ENCODE assay signal across 19 cellular contexts in genomic region chr3:177553586-177553985, GRCh38.
A peak's percentile ranks its signal among the peaks of the same experiment; 100 is the strongest.
DNase-seq lines count a peak whose midpoint lies in the region; ATAC-seq and TF ChIP-seq lines count a peak whose summit lies in the region.
"Had no signal": no experiment of that assay in that cellular context is flagged by ENCODE, and none has a peak within 500 bp of the region (broad histone marks: within the 10 kb centered on the region; RNA-seq: fewer than 3 reads in every experiment).

No MANE protein-coding gene starts in this region.

- no peaks in the 10 kb centered on the region for H3K36me3 Mint-ChIP-seq in CD8-positive, alpha-beta memory T cell

- intact Hi-C loops in posterior cingulate gyrus (cut with DNase I) = no loop called here
- intact Hi-C loops in lower lobe of right lung (cut with DNase I) = no loop called here

- no peaks in the 10 kb centered on the region for H3K36me3 ChIP-seq in CD8-positive, alpha-beta memory T cell (ENCODE audit: insufficient read depth, low read length)
- no peaks in the 10 kb centered on the region for H3K36me3 ChIP-seq in lower lobe of right lung
- H3K36me3 ChIP-seq: cardiac muscle cell, ovary had no signal

- H3K4me3 ChIP-seq in CD8-positive, alpha-beta memory T cell (ENCODE audit: low read length) = no peak overlapping the region
- H3K4me3 ChIP-seq in lower lobe of right lung = no peak overlapping the region
- H3K4me3 ChIP-seq: cardiac muscle cell, ovary had no signal

- H3K27ac Mint-ChIP-seq in CD8-positive, alpha-beta memory T cell = peak overlapping the region in 5 of 8 donors; percentile 7 to 74 (median 47)
- H3K27ac Mint-ChIP-seq: activated naive CD8-positive, alpha-beta T cell treated with anti-CD3 and anti-CD28 coated beads, Interleukin-2, amount 50 U/mL, for 24 hours; activated T-helper 1 cell treated with anti-CD3 and anti-CD28 coated beads, Interleukin-12 subunit alpha, Interleukin-12 subunit beta, Interleukin-2, Interleukin-4 antibody, amounts not matched to agents 30 ng/mL and 10 ng/mL and 1 ng/mL, durations not matched to agents 14 hours and 24 hours and 36 hours; B cell; endodermal cell had no signal

- POLR2A ChIA-PET in CD8-positive, alpha-beta memory T cell (lab: Charles Lee) = interaction anchor here (0.7 kb wide), 1 partner anchor 45 kb away, joined by 3 read pairs; no protein-coding TSS in a partner anchor

- DNase-seq in CD8-positive, alpha-beta memory T cell = no peak
- DNase-seq in NCI-H2196 treated with DMSO at 0.1 percent for 48 hours (lab: John Stamatoyannopoulos, UW; ENCODE audit: unreplicated experiment) (peak; percentile 56), globus pallidus (ENCODE audit: low spot score) (peak; percentile 72), posterior cingulate gyrus (peak in 6 of 10 donors; percentile 19 to 82 (median 40)), lower lobe of right lung (no peak), cerebellar nuclear complex (lab: John Stamatoyannopoulos, UW) (no peak)
- no peak for DNase-seq in activated CD8-positive, alpha-beta memory T cell treated with anti-CD3 and anti-CD28 coated beads, Interleukin-2, amount 50 U/mL, for 4 hours
- DNase-seq: activated CD4-positive, alpha-beta T cell treated with anti-CD3 and anti-CD28 coated beads, Interleukin-2, amount 50 U/mL, for 48 hours; activated naive CD8-positive, alpha-beta T cell treated with anti-CD3 and anti-CD28 coated beads, Interleukin-2, amount 50 U/mL, for 24 hours; DMS153; endodermal cell; GOT3; IMR-90; NCI-H2227 treated with DMSO at 0.1 percent for 48 hours; ovary had no signal

- peaks cover 0 to 2% of the 10 kb centered on the region in 2 donors for H3K27me3 Mint-ChIP-seq in CD8-positive, alpha-beta memory T cell
- H3K27me3 Mint-ChIP-seq: activated naive CD8-positive, alpha-beta T cell treated with anti-CD3 and anti-CD28 coated beads, Interleukin-2, amount 50 U/mL, for 24 hours; B cell had no signal

- peaks cover 33% of the 10 kb centered on the region for H3K4me1 ChIP-seq in CD8-positive, alpha-beta memory T cell (ENCODE audit: insufficient read depth, low read length)
- H3K4me1 ChIP-seq in lower lobe of right lung = peaks cover 11% of the 10 kb centered on the region

- H3K9me3 ChIP-seq in CD8-positive, alpha-beta memory T cell (ENCODE audit: low read length) = no peaks in the 10 kb centered on the region
- no peaks in the 10 kb centered on the region for H3K9me3 ChIP-seq in lower lobe of right lung
- H3K9me3 ChIP-seq: ovary had no signal

- H3K9me3 Mint-ChIP-seq in CD8-positive, alpha-beta memory T cell = peaks cover 0 to 2% (median 0%) of the 10 kb centered on the region in 5 donors
- H3K9me3 Mint-ChIP-seq: activated naive CD8-positive, alpha-beta T cell treated with anti-CD3 and anti-CD28 coated beads, Interleukin-2, amount 50 U/mL, for 24 hours; activated T-helper 1 cell treated with anti-CD3 and anti-CD28 coated beads, Interleukin-12 subunit alpha, Interleukin-12 subunit beta, Interleukin-2, Interleukin-4 antibody, amounts not matched to agents 30 ng/mL and 10 ng/mL and 1 ng/mL, durations not matched to agents 14 hours and 24 hours and 36 hours; endodermal cell had no signal

- no peak overlapping the region for H3K27ac ChIP-seq in CD8-positive, alpha-beta memory T cell (ENCODE audit: low read depth, low read length)
- no peak overlapping the region for H3K27ac ChIP-seq in lower lobe of right lung
- H3K27ac ChIP-seq: cardiac muscle cell, ovary had no signal

- CTCF ChIA-PET in CD8-positive, alpha-beta memory T cell (lab: Charles Lee) = no interaction called here

- peak overlapping the region in 2 of 7 donors; percentile 5 to 18 for H3K4me3 Mint-ChIP-seq in CD8-positive, alpha-beta memory T cell
- H3K4me3 Mint-ChIP-seq: activated naive CD8-positive, alpha-beta T cell treated with anti-CD3 and anti-CD28 coated beads, Interleukin-2, amount 50 U/mL, for 24 hours; activated T-helper 1 cell treated with anti-CD3 and anti-CD28 coated beads, Interleukin-12 subunit alpha, Interleukin-12 subunit beta, Interleukin-2, Interleukin-4 antibody, amounts not matched to agents 30 ng/mL and 10 ng/mL and 1 ng/mL, durations not matched to agents 14 hours and 24 hours and 36 hours; B cell; endodermal cell had no signal

- ATAC-seq in GM18520 (IDR thresholded peaks at IDR 0.05; ENCODE audit: unreplicated experiment) (no peak), lower lobe of right lung (no peak)
- ATAC-seq: activated naive CD8-positive, alpha-beta T cell treated with anti-CD3 and anti-CD28 coated beads, Interleukin-2, amount 50 U/mL, for 24 hours had no signal

- no peak for TF ChIP-seq CTCF in lower lobe of right lung (IDR thresholded peaks at IDR 0.05)

- H3K4me1 Mint-ChIP-seq in CD8-positive, alpha-beta memory T cell = peaks cover 65 to 90% (median 72%) of the 10 kb centered on the region in 3 donors

- H3K27me3 ChIP-seq in CD8-positive, alpha-beta memory T cell (ENCODE audit: insufficient read depth, low read length, poor library complexity, severe bottlenecking) = no peaks in the 10 kb centered on the region
- no peaks in the 10 kb centered on the region for H3K27me3 ChIP-seq in lower lobe of right lung (ENCODE audit: low read depth)
- H3K27me3 ChIP-seq: cardiac muscle cell, ovary had no signal

Comparison
In these comparisons a context has a peak if more than half of its experiments do, and no peak if none do; other contexts are left out.
1. DNase-seq: peak in NCI-H2196 treated with DMSO at 0.1 percent for 48 hours (single experiment), globus pallidus (single experiment) and posterior cingulate gyrus (6 of 10); none in CD8-positive, alpha-beta memory T cell (0 of 5), activated CD8-positive, alpha-beta memory T cell treated with anti-CD3 and anti-CD28 coated beads, Interleukin-2, amount 50 U/mL, for 4 hours (single experiment), lower lobe of right lung (single experiment) and cerebellar nuclear complex (0 of 2).